In genomic region chr10:72612203-72612826, GRCh38 we compare ENCODE assay signal across 10 cellular contexts. TPM values are rescaled to one million over a fixed set of nuclear protein-coding genes. Genes with fewer than 3 reads are reported as not detected.
A peak's percentile ranks its signal among the peaks of the same experiment; 100 is the strongest.
DNase-seq lines count a peak whose midpoint lies in the region; ATAC-seq, FAIRE-seq and TF ChIP-seq lines count a peak whose summit lies in the region.
"Had no signal": no experiment of that assay in that cellular context is flagged by ENCODE, and none has a peak within 500 bp of the region (broad histone marks: within the 10 kb centered on the region; RNA-seq: fewer than 3 reads in every experiment).

No MANE protein-coding gene starts in this region.

- H3K27me3 ChIP-seq in HAP-1 (ENCODE audit: low read depth) = no peaks in the 10 kb centered on the region
- H3K27me3 ChIP-seq in endodermal cell (ENCODE audit: control insufficient read depth, insufficient read depth, low read length, poor library complexity, severe bottlenecking) = no peaks in the 10 kb centered on the region
- no peaks in the 10 kb centered on the region for H3K27me3 ChIP-seq in psoas muscle (ENCODE audit: insufficient read depth in 3 of 3, low read length in 2 of 3)

- ATAC-seq in psoas muscle = peak in 2 of 4 donors; percentile 37 to 60
- ATAC-seq in HG03095 (IDR thresholded peaks at IDR 0.05; ENCODE audit: unreplicated experiment) = no peak

- H3K36me3 ChIP-seq in HAP-1 (replicated peaks) = no peaks in the 10 kb centered on the region
- H3K36me3 ChIP-seq in endodermal cell (ENCODE audit: control insufficient read depth, insufficient read depth, low read length) = no peaks in the 10 kb centered on the region
- H3K36me3 ChIP-seq in psoas muscle (ENCODE audit: insufficient read depth in 1 of 2, low read depth in 1 of 2) = no peaks in the 10 kb centered on the region

- H3K4me3 ChIP-seq in HAP-1 = no peak overlapping the region
- H3K4me3 ChIP-seq in endodermal cell (ENCODE audit: low read length) = no peak overlapping the region
- peak overlapping the region; percentile 36 for H3K4me3 ChIP-seq in psoas muscle

- in situ Hi-C loops in HAP-1 (cut with MboI; ENCODE audit: low sequenced_read_pairs) = no loop called here

- H3K36me3 Mint-ChIP-seq in endodermal cell (ENCODE audit: low read depth) = peaks cover 14% of the 10 kb centered on the region
- peaks cover 13% of the 10 kb centered on the region for H3K36me3 Mint-ChIP-seq in endothelial cell (ENCODE audit: low read depth, unreplicated experiment)
- H3K36me3 Mint-ChIP-seq in activated CD4-positive, alpha-beta T cell treated with anti-CD3 and anti-CD28 coated beads, Interleukin-2, amount 10 ng/mL, durations not matched to agents 24 days and 14 days (ENCODE audit: low read depth) = peaks cover 20% of the 10 kb centered on the region

- H3K27ac ChIP-seq in endodermal cell (ENCODE audit: low read depth, low read length) = peak overlapping the region; percentile 52
- peak overlapping the region; percentile 65 for H3K27ac ChIP-seq in psoas muscle

- H3K4me1 Mint-ChIP-seq in endodermal cell = no peaks in the 10 kb centered on the region
- H3K4me1 Mint-ChIP-seq in endothelial cell (ENCODE audit: unreplicated experiment) = no peaks in the 10 kb centered on the region
- peaks cover 8% of the 10 kb centered on the region for H3K4me1 Mint-ChIP-seq in activated CD4-positive, alpha-beta T cell treated with anti-CD3 and anti-CD28 coated beads, Interleukin-2, amount 10 ng/mL, durations not matched to agents 24 days and 14 days

- 85 to 95% methylated on average over 3 of the region's 3 CpGs for WGBS in endodermal cell (ENCODE audit: insufficient coverage in 1 of 2, insufficient read length in 1 of 2), 2 experiments
- 34 to 35% (median 35%) methylated on average over 3 of the region's 3 CpGs for WGBS in psoas muscle, 3 donors

- H3K27ac Mint-ChIP-seq in endodermal cell (peak overlapping the region; percentile 4), endothelial cell (ENCODE audit: unreplicated experiment) (no peak overlapping the region)
- H3K27ac Mint-ChIP-seq in activated CD4-positive, alpha-beta T cell treated with anti-CD3 and anti-CD28 coated beads, Interleukin-2, amount 10 ng/mL, durations not matched to agents 24 days and 14 days = no peak overlapping the region

- H3K4me1 ChIP-seq in HAP-1 = peaks cover 3% of the 10 kb centered on the region; the same call in 1 of the 2 replicates
- no peaks in the 10 kb centered on the region for H3K4me1 ChIP-seq in endodermal cell (ENCODE audit: control insufficient read depth, insufficient read depth, low read length)
- peaks cover 20% of the 10 kb centered on the region for H3K4me1 ChIP-seq in psoas muscle

- H3K4me3 Mint-ChIP-seq in endodermal cell (no peak overlapping the region), endothelial cell (ENCODE audit: unreplicated experiment) (no peak overlapping the region)
- H3K4me3 Mint-ChIP-seq in activated CD4-positive, alpha-beta T cell treated with anti-CD3 and anti-CD28 coated beads, Interleukin-2, amount 10 ng/mL, durations not matched to agents 24 days and 14 days = no peak overlapping the region

- intact Hi-C loops in psoas muscle (cut with DNase I) = no loop called here
- intact Hi-C loops in activated CD4-positive, alpha-beta T cell treated with anti-CD3 and anti-CD28 coated beads, Interleukin-2, amount 10 ng/mL, durations not matched to agents 24 days and 14 days (cut with micrococcal nuclease) = no loop called here

- DNase-seq in HAP-1 (ENCODE audit: low spot score in 2 of 2) (peak; percentile 58 to 88), NCI-H2171 treated with DMSO at 0.1 percent for 48 hours (lab: John Stamatoyannopoulos, UW) (peak; percentile 84), endodermal cell (no peak), psoas muscle (no peak), GM12892 (ENCODE audit: insufficient read length) (no peak), endothelial cell (ENCODE audit: low spot score) (no peak)
- DNase-seq in activated CD4-positive, alpha-beta T cell treated with anti-CD3 and anti-CD28 coated beads, Interleukin-2, amount 10 ng/mL, durations not matched to agents 24 days and 14 days = no peak

- H3K27me3 Mint-ChIP-seq in endodermal cell (ENCODE audit: insufficient read depth) (no peaks in the 10 kb centered on the region), endothelial cell (ENCODE audit: unreplicated experiment) (peaks cover 2% of the 10 kb centered on the region)
- no peaks in the 10 kb centered on the region for H3K27me3 Mint-ChIP-seq in activated CD4-positive, alpha-beta T cell treated with anti-CD3 and anti-CD28 coated beads, Interleukin-2, amount 10 ng/mL, durations not matched to agents 24 days and 14 days

- no peaks in the 10 kb centered on the region for H3K9me3 ChIP-seq in HAP-1
- no peaks in the 10 kb centered on the region for H3K9me3 ChIP-seq in endodermal cell (ENCODE audit: control insufficient read depth, low read length)
- no peaks in the 10 kb centered on the region for H3K9me3 ChIP-seq in psoas muscle

- no peak for TF ChIP-seq CTCF in endodermal cell (conservative IDR thresholded peaks at IDR 0.05)
- TF ChIP-seq CTCF in psoas muscle (IDR thresholded peaks at IDR 0.05) = no peak
- no peak for TF ChIP-seq CTCF in endothelial cell (IDR thresholded peaks at IDR 0.05; ENCODE audit: unreplicated experiment)

- TF ChIP-seq POLR2A in GM12892 (IDR thresholded peaks at IDR 0.05; ENCODE audit: low read depth, low read length) = no peak

- H3K9ac ChIP-seq in endodermal cell (ENCODE audit: extremely low read depth, low read length, poor library complexity, severe bottlenecking) = no peak overlapping the region

- peaks cover 10% of the 10 kb centered on the region for H3K9me3 Mint-ChIP-seq in endodermal cell
- H3K9me3 Mint-ChIP-seq in endothelial cell (ENCODE audit: unreplicated experiment) = no peaks in the 10 kb centered on the region
- peaks cover 17% of the 10 kb centered on the region for H3K9me3 Mint-ChIP-seq in activated CD4-positive, alpha-beta T cell treated with anti-CD3 and anti-CD28 coated beads, Interleukin-2, amount 10 ng/mL, durations not matched to agents 24 days and 14 days

- no peak for FAIRE-seq in GM12892 (lab: Jason Lieb, UNC)
- FAIRE-seq: H1, TTC549 had no signal

RNA-seq across cellular contexts. Expression of gene MICU1, which starts 13.6 kb away (rescaled TPM):
- 10 to 100 TPM; 41.9 to 54.9 TPM for total RNA-seq in endodermal cell
- 45.2 TPM for polyA plus RNA-seq in endodermal cell (2013, experiment 1 of 2)
- 44.2 TPM for polyA plus RNA-seq in endodermal cell (2013, experiment 2 of 2)
- 10 to 100 TPM; 37.3 to 57.8 (median 46.6) TPM for total RNA-seq in psoas muscle
- 10 to 100 TPM; 31.0 to 34.8 (median 33.5) TPM for polyA plus RNA-seq in psoas muscle
- polyA plus RNA-seq in GM12892 (2012; ENCODE audit: missing spikeins) = 21.8 TPM
- total RNA-seq in endothelial cell (ENCODE audit: unreplicated experiment) = 39.9 TPM
- total RNA-seq in activated CD4-positive, alpha-beta T cell treated with anti-CD3 and anti-CD28 coated beads, Interleukin-2, amount 10 ng/mL, durations not matched to agents 24 days and 14 days = 36.1 and 40.7 TPM in 2 replicates

Comparison
In these comparisons a context has a peak if more than half of its experiments do, and no peak if none do; other contexts are left out.
1. DNase-seq: peak in HAP-1 (2 of 2) and NCI-H2171 treated with DMSO at 0.1 percent for 48 hours (single experiment); none in endodermal cell (single experiment), psoas muscle (0 of 2), GM12892 (single experiment), endothelial cell (single experiment) and activated CD4-positive, alpha-beta T cell treated with anti-CD3 and anti-CD28 coated beads, Interleukin-2, amount 10 ng/mL, durations not matched to agents 24 days and 14 days (single experiment).